In genomic region chr7:36969376-36969775, GRCh38 we compare ENCODE assay signal across 1 cellular context.
TF ChIP-seq lines count a peak whose summit lies in the region.

No MANE protein-coding gene starts in this region.

TF ChIP-seq in HepG2, 621 proteins besides CTCF, POLR2A, EP300 and RAD21 (continued from another document):
- TF ChIP-seq ARID4A (CRISPR knock-in tag; IDR thresholded peaks at IDR 0.05; ENCODE audit: borderline replicate concordance) (no peak), POGZ (CRISPR knock-in tag; IDR thresholded peaks at IDR 0.05) (no peak), MAF1 (CRISPR knock-in tag; IDR thresholded peaks at IDR 0.05; ENCODE audit: borderline replicate concordance) (no peak), ZSCAN9 (CRISPR knock-in tag; IDR thresholded peaks at IDR 0.05; ENCODE audit: borderline replicate concordance) (no peak), BATF2 (CRISPR knock-in tag; IDR thresholded peaks at IDR 0.05) (no peak), ZNF101 (CRISPR knock-in tag; IDR thresholded peaks at IDR 0.05; ENCODE audit: borderline replicate concordance, low read depth) (no peak), YY1 (IDR thresholded peaks at IDR 0.05; ENCODE audit: insufficient read depth, insufficient replicate concordance, low read depth, low read length) (no peak), MZF1 (CRISPR knock-in tag; IDR thresholded peaks at IDR 0.05; ENCODE audit: borderline replicate concordance) (no peak), ZNF484 (CRISPR knock-in tag; IDR thresholded peaks at IDR 0.05; ENCODE audit: borderline replicate concordance, low read depth) (no peak), ZNF776 (CRISPR knock-in tag; IDR thresholded peaks at IDR 0.05) (no peak), PRDM15 (CRISPR knock-in tag; IDR thresholded peaks at IDR 0.05) (no peak), SOX6 (IDR thresholded peaks at IDR 0.05) (no peak), SOX6 (CRISPR knock-in tag; IDR thresholded peaks at IDR 0.05) (no peak), ZNF232 (CRISPR knock-in tag; IDR thresholded peaks at IDR 0.05; ENCODE audit: borderline replicate concordance) (no peak)
